In the genomic region with DNA sequence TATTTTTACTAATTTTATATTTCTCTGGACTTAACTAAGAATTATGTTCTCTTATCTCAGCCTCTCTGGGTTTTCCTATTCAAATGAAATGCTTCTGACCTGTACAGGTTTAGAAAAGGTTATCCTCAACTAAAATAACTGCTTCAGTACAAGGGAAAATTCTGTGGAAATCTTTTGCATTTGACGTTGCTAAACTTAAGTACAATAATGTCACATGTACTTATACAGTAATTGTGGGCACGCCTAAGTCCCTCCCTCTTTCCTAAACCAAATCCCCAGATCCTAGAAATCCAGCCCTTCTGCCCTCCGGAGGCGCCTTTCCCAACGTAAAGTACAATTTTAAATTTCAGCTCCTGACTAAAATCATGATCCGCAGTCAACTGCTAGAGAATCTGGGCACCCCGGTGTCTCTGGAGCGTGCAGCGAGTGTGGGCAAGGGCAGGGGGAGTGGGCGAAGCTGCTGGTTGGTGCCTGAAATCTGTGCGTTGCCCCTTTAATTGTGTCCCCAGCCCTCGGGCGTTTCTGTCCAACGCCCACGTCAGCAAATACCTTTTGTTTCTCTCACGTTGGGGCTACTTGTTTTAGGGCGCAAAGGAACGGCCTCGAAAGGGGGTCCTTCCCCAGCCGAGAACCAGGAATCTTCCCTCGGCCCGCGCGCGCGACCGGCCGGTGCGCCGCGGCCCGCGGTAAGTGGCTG, we compare ENCODE assay signal across 8 cellular contexts. TPM values are rescaled to one million over a fixed set of nuclear protein-coding genes. Genes with fewer than 3 reads are reported as not detected.
DNase-seq lines count a peak whose midpoint lies in the region; ATAC-seq, FAIRE-seq and TF ChIP-seq lines count a peak whose summit lies in the region.

A gene (plus strand): TSS at position 541 of the 697 bp plus-strand sequence. CDS start 53,505 bp downstream, outside the sequence.

- no peak for TF ChIP-seq EP300 in K562 (IDR thresholded peaks at IDR 0.05; ENCODE audit: low read length)

- CTCF ChIA-PET in CD8-positive, alpha-beta memory T cell (lab: Charles Lee): interaction anchor here (1.6 kb wide), 1 partner anchor 19 kb away, joined by 6 read pairs; no protein-coding TSS in a partner anchor
- CTCF ChIA-PET in Panc1 (lab: Charles Lee): interaction anchor here (0.5 kb wide), 1 partner anchor 34 kb away, joined by 6 read pairs; no protein-coding TSS in a partner anchor
- CTCF ChIA-PET in K562 (lab: Yijun Ruan, JAX; ENCODE audit: low intra/inter-chr PET ratio): interaction anchor here (0.6 to 0.8 kb wide), 3 partner anchors 17 to 688 kb away, joined by 3 read pairs; no protein-coding TSS in a partner anchor

- H3K27me3 Mint-ChIP-seq in CD8-positive, alpha-beta memory T cell: peaks cover 49 to 77% of the 10 kb centered on the region in 2 donors

- H3K36me3 ChIP-seq in CD8-positive, alpha-beta memory T cell (ENCODE audit: insufficient read depth, low read length): no peaks in the 10 kb centered on the region
- H3K36me3 ChIP-seq in Panc1 (ENCODE audit: control insufficient read depth, insufficient read depth, low read length) (no peaks in the 10 kb centered on the region), K562 (ENCODE audit: control insufficient read depth, insufficient read depth, low read length) (no peaks in the 10 kb centered on the region), hepatocyte (replicated peaks; ENCODE audit: insufficient read depth, low read depth) (no peaks in the 10 kb centered on the region)

- peaks cover 10 to 11% (median 10%) of the 10 kb centered on the region in 3 donors for H3K4me1 Mint-ChIP-seq in CD8-positive, alpha-beta memory T cell

- intact Hi-C loops in Panc1 (cut with micrococcal nuclease; ENCODE audit: unreplicated experiment) (no loop called here), K562 (cut with micrococcal nuclease) (no loop called here)

- H3K79me2 ChIP-seq in K562 (ENCODE audit: control insufficient read depth, insufficient read depth, low read length): no peaks in the 10 kb centered on the region
- H3K79me2 ChIP-seq in hepatocyte: peaks cover 36% of the 10 kb centered on the region

- peak within 1 kb of the TSS; percentile 34 for H3K4me2 ChIP-seq in K562 (ENCODE audit: insufficient read depth, low read length)
- peak within 1 kb of the TSS; percentile 89 for H3K4me2 ChIP-seq in hepatocyte

- ATAC-seq in Panc1: peak; percentile 78
- no peak for ATAC-seq in K562
- ATAC-seq in HG03135 (IDR thresholded peaks at IDR 0.05; ENCODE audit: unreplicated experiment): no peak
- ATAC-seq in HG03342 (IDR thresholded peaks at IDR 0.05; ENCODE audit: unreplicated experiment): no peak

- POLR2A ChIA-PET in CD8-positive, alpha-beta memory T cell (lab: Charles Lee): no interaction called here
- POLR2A ChIA-PET in Panc1 (lab: Charles Lee): no interaction called here
- POLR2A ChIA-PET in K562 (lab: Yijun Ruan, JAX): interaction anchor here (0.8 to 1.1 kb wide), 4 partner anchors 9 to 113 kb away, joined by 3 read pairs; no protein-coding TSS in a partner anchor

- peak within 1 kb of the TSS in 4 of 8 donors; percentile 59 to 89 (median 66) for H3K27ac Mint-ChIP-seq in CD8-positive, alpha-beta memory T cell

- H3K27ac ChIP-seq in CD8-positive, alpha-beta memory T cell (ENCODE audit: low read depth, low read length): peak within 1 kb of the TSS; percentile 40
- H3K27ac ChIP-seq in Panc1 (ENCODE audit: low read length) (peak within 1 kb of the TSS; percentile 83), K562 (ENCODE audit: extremely low read depth, low read depth, low read length) (no peak within 1 kb of the TSS), hepatocyte (peak within 1 kb of the TSS; percentile 82)

- BruUV-seq in Panc1 (replicated peaks; lab: Mats Ljungman, UMichigan): TSS peak; percentile 86
- BruUV-seq in K562 (replicated peaks; lab: Mats Ljungman, UMichigan): no TSS peak

- H3K4me3 ChIP-seq in CD8-positive, alpha-beta memory T cell (ENCODE audit: low read length): peak within 1 kb of the TSS; percentile 32
- H3K4me3 ChIP-seq in Panc1 (ENCODE audit: low read depth in 2 of 2, low read length in 2 of 2) (peak within 1 kb of the TSS; percentile 64 to 90), K562 (peak within 1 kb of the TSS; percentile 28; the same call in 1 of the 2 replicates), hepatocyte (peak within 1 kb of the TSS; percentile 75)

- no peak for FAIRE-seq in K562 (lab: Jason Lieb, UNC)

- WGBS in K562 (ENCODE audit: insufficient coverage, low coverage, missing lambda C conversion rate): 8% methylated on average over 33 of the region's 33 CpGs
- 1% methylated on average over 27 of the region's 33 CpGs for WGBS in hepatocyte (ENCODE audit: low lambda C conversion rate, missing lambda C conversion rate)

- H3K9ac ChIP-seq in K562 (ENCODE audit: insufficient read depth in 1 of 2, low read depth in 2 of 2, low read length in 2 of 2): peak within 1 kb of the TSS in 1 of 2 experiments; percentile 75; a peak in 2 of 4 replicates

- DNase-seq in CD8-positive, alpha-beta memory T cell: no peak
- DNase-seq in HT1080 (ENCODE audit: low read depth) (peak; percentile 61), Panc1 (ENCODE audit: low read depth, low spot score) (peak; percentile 38), K562 (ENCODE audit: extremely low read depth in 1 of 4, low spot score in 3 of 4) (peak in 3 of 4 experiments; percentile 17 to 25 (median 20)), hepatocyte (ENCODE audit: low spot score) (peak; percentile 70), putamen (ENCODE audit: low spot score) (peak; percentile 39)

- TF ChIP-seq RAD21 in K562 (CRISPR knock-in tag; conservative IDR thresholded peaks at IDR 0.05 in 1 of 2, IDR thresholded peaks at IDR 0.05 in 1 of 2): no peak

- peak within 1 kb of the TSS; percentile 66 for H2AFZ ChIP-seq in K562 (ENCODE audit: low read depth, low read length)
- H2AFZ ChIP-seq in hepatocyte: peak within 1 kb of the TSS; percentile 96

- TF ChIP-seq CTCF in Panc1 (IDR thresholded peaks at IDR 0.05) (no peak), K562 (IDR thresholded peaks at IDR 0.05 in 2 of 3, conservative IDR thresholded peaks at IDR 0.05 in 1 of 3; ENCODE audit: insufficient read depth in 2 of 3, low read depth in 1 of 3, low read length in 3 of 3) (no peak), hepatocyte (IDR thresholded peaks at IDR 0.05; ENCODE audit: poor library complexity) (peak; percentile 6)

- H3K27me3 ChIP-seq in CD8-positive, alpha-beta memory T cell (ENCODE audit: insufficient read depth, low read length, poor library complexity, severe bottlenecking): peaks cover 20% of the 10 kb centered on the region
- H3K27me3 ChIP-seq in Panc1 (ENCODE audit: control insufficient read depth, insufficient read depth, low read length) (no peaks in the 10 kb centered on the region), K562 (ENCODE audit: control insufficient read depth in 2 of 2, insufficient read depth in 2 of 2, low read length in 2 of 2) (peaks cover 36 to 48% of the 10 kb centered on the region in 2 experiments), hepatocyte (no peaks in the 10 kb centered on the region)

- in situ Hi-C loops in Panc1 (cut with HindIII; ENCODE audit: low pct_unique_long_range_greater_than_20kb, low sequenced_read_pairs) (no loop called here), K562 (cut with MboI) (no loop called here)

- TF ChIP-seq POLR2A in K562 (conservative IDR thresholded peaks at IDR 0.05): no peak

- H3K9me1 ChIP-seq in K562 (ENCODE audit: control insufficient read depth, insufficient read depth, low read length): no peaks in the 10 kb centered on the region

- no peaks in the 10 kb centered on the region for H3K9me3 ChIP-seq in CD8-positive, alpha-beta memory T cell (ENCODE audit: low read length)
- H3K9me3 ChIP-seq in Panc1 (ENCODE audit: control insufficient read depth, insufficient read depth, low read depth, low read length) (no peaks in the 10 kb centered on the region), K562 (replicated peaks; ENCODE audit: control insufficient read depth, insufficient read depth, low read depth, low read length) (no peaks in the 10 kb centered on the region), hepatocyte (ENCODE audit: low read depth) (no peaks in the 10 kb centered on the region)

- H3K4me3 Mint-ChIP-seq in CD8-positive, alpha-beta memory T cell: peak within 1 kb of the TSS; percentile 81 to 91 (median 87)

- peaks cover 0 to 2% (median 0%) of the 10 kb centered on the region in 5 donors for H3K9me3 Mint-ChIP-seq in CD8-positive, alpha-beta memory T cell

- H4K20me1 ChIP-seq in K562 (replicated peaks; ENCODE audit: control insufficient read depth, insufficient read depth, low read length) (no peaks in the 10 kb centered on the region), hepatocyte (ENCODE audit: insufficient read depth, poor library complexity, severe bottlenecking) (no peaks in the 10 kb centered on the region)

- H3K9me2 ChIP-seq in hepatocyte (replicated peaks; ENCODE audit: insufficient read depth): no peaks in the 10 kb centered on the region

- H3K36me3 Mint-ChIP-seq in CD8-positive, alpha-beta memory T cell: peaks cover 0 to 3% (median 2%) of the 10 kb centered on the region in 3 donors

- H3K4me1 ChIP-seq in CD8-positive, alpha-beta memory T cell (ENCODE audit: insufficient read depth, low read length): peaks cover 5% of the 10 kb centered on the region
- H3K4me1 ChIP-seq in Panc1 (ENCODE audit: control insufficient read depth, insufficient read depth, low read length): peaks cover 16% of the 10 kb centered on the region
- H3K4me1 ChIP-seq in K562 (replicated peaks in 1 of 2; ENCODE audit: control insufficient read depth in 2 of 2, insufficient read depth in 2 of 2, low read length in 2 of 2): peaks cover 9 to 12% of the 10 kb centered on the region in 2 experiments
- peaks cover 12% of the 10 kb centered on the region for H3K4me1 ChIP-seq in hepatocyte (ENCODE audit: insufficient read depth)

RNA-seq across cellular contexts. Expression of the gene that starts here (rescaled TPM):
- under 1 TPM; 0.40 to 0.42 TPM for total RNA-seq in CD8-positive, alpha-beta memory T cell
- not detected for polyA plus RNA-seq in CD8-positive, alpha-beta memory T cell
- 1.9 and 3.1 TPM in 2 replicates for total RNA-seq in HT1080 (2014; rRNA removed; shearing (Covaris generic))
- polyA plus RNA-seq in HT1080 (2015; cell fraction: cytosol; rRNA removed): 2.1 and 2.3 TPM in 2 replicates
- 2.4 and 3.0 TPM in 2 replicates for polyA plus RNA-seq in HT1080 (2015; cell fraction: nucleus; rRNA removed)
- 6.5 TPM for total RNA-seq in Panc1 (2021; ENCODE audit: unreplicated experiment)
- polyA plus RNA-seq in Panc1 (2012; ENCODE audit: insufficient read length): 2.7 TPM
- 0.35 and 0.51 TPM in 2 replicates for total RNA-seq in K562 (2011; cell fraction: chromatin; rRNA removed; ENCODE audit: low replicate concordance)
- total RNA-seq in K562 (2011; cell fraction: nucleolus; rRNA removed): 0.17 and 0.26 TPM in 2 replicates
- total RNA-seq in K562 (2011; cell fraction: nucleoplasm; rRNA removed): 0.15 and 0.38 TPM in 2 replicates
- total RNA-seq in K562 (2014; rRNA removed): 0.05 and 0.08 TPM in 2 replicates
- 0.11 and 0.29 TPM in 2 replicates for total RNA-seq in K562 (2014; rRNA removed; fragmentation: Illumina TruSeq; extraction: Trizol)
- 0.11 and 0.14 TPM in 2 replicates for total RNA-seq in K562 (2015; rRNA removed; fragmentation: Illumina TruSeq; extraction: Trizol)
- 0.22 and 0.31 TPM in 2 replicates for total RNA-seq in K562 (2021)
- 0.64 and 2.0 TPM in 2 replicates for polyA plus RNA-seq in K562 (2011; rRNA removed)
- 0.19 and 0.72 TPM in 2 replicates for polyA plus RNA-seq in K562 (2011; cell fraction: cytosol; rRNA removed)
- polyA plus RNA-seq in K562 (2011; cell fraction: nucleus; rRNA removed): 0.09 and 0.80 TPM in 2 replicates
- polyA plus RNA-seq in K562 (2012): 0.08 and 0.17 TPM in 2 replicates
- polyA plus RNA-seq in K562 (2014; fragmentation: Illumina TruSeq; extraction: Trizol): 0.09 and 0.22 TPM in 2 replicates
- polyA plus RNA-seq in K562 (2014; fragmentation: Nextera tagmentation; extraction: Ambion mirVana): under 1 TPM; 0.01 TPM
- 0.08 and 0.09 TPM in 2 replicates for polyA plus RNA-seq in K562 (2014; rRNA removed)
- polyA minus RNA-seq in K562 (2011; rRNA and poly(A)+ RNA removed): 0.39 and 3.8 TPM in 2 replicates
- polyA minus RNA-seq in K562 (2011; cell fraction: cytosol; rRNA and poly(A)+ RNA removed): 0.29 and 1.1 TPM in 2 replicates
- polyA minus RNA-seq in K562 (2011; cell fraction: nucleus; rRNA and poly(A)+ RNA removed): 0.27 and 0.67 TPM in 2 replicates
- total RNA-seq in hepatocyte: 5.1 and 5.7 TPM in 2 replicates
- polyA plus RNA-seq in hepatocyte: 3.0 and 3.7 TPM in 2 replicates

Comparison
In these comparisons a context has a peak if more than half of its experiments do, and no peak if none do; other contexts are left out.
1. DNase-seq: peak in HT1080 (single experiment), Panc1 (single experiment), K562 (3 of 4), hepatocyte (single experiment) and putamen (single experiment); none in CD8-positive, alpha-beta memory T cell (0 of 5).
2. Peak in every context shown above with its lines, with median percentiles within 50 percentile points of each other: H3K4me3 ChIP-seq.